Comparison of ENCODE assay signal across 20 cellular contexts in the genomic region with DNA sequence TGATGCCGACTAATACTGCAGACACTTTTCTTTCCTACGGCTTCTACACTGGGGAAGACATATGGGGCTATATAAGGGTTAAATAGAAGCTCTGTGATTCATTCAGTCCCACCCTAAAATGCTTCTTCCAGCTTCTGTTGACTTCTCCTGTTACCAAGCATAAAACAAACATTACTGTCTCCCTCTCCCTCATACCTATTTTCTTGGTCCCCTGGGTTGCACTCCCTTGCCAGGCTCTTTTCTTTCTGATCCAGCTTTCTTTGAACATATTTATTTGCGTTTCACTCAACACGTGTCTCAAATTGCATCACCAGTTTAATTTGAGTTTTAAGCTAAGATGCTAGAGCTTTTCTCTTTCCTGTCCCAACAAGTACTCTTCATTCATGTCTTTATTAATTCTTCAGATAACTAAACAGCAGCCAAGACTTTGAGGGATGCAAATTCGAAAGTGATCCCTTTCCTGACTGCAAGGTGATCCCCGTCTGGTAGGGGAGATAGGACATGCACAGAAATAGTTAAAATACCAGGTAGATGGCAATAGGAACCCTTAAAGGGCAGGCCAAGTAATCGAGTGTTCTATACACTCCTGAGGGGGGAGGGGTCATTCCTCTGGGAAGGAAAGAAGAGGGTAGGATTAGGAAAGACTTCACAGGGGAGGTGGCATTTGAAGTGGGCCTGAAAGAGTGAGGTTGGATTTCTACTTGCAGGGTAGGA.
DNase-seq lines count a peak whose midpoint lies in the region; ATAC-seq and TF ChIP-seq lines count a peak whose summit lies in the region.
"Had no signal": no experiment of that assay in that cellular context is flagged by ENCODE, and none has a peak within 500 bp of the region (broad histone marks: within the 10 kb centered on the region; RNA-seq: fewer than 3 reads in every experiment).

No MANE protein-coding gene starts in this region.

- POLR2A ChIA-PET in CD4-positive, alpha-beta T cell (lab: Charles Lee) = interaction anchor here (0.6 to 1.5 kb wide), 2 partner anchors 203 to 225 kb away, joined by 3 to 4 read pairs; no protein-coding TSS in a partner anchor

- no peak overlapping the region for H3K9ac ChIP-seq in BLaER1
- H3K9ac ChIP-seq in Karpas-422 (ENCODE audit: low read length) = peak overlapping the region; percentile 84
- no peak overlapping the region for H3K9ac ChIP-seq in trophoblast cell (ENCODE audit: low read length)
- H3K9ac ChIP-seq: BLaER1 treated with 17β-estradiol and CSF1 and Interleukin-3, amounts not matched to agents 10 nM and 100 nM had no signal

- H3K18ac ChIP-seq in trophoblast cell (ENCODE audit: low read length) = no peak overlapping the region

- ATAC-seq in HG03469 (IDR thresholded peaks at IDR 0.05; ENCODE audit: unreplicated experiment) (no peak), HG03135 (IDR thresholded peaks at IDR 0.05; ENCODE audit: unreplicated experiment) (no peak)
- no peak for ATAC-seq in CD4-positive, alpha-beta T cell (ENCODE audit: poor library complexity)
- ATAC-seq: left colon had no signal

- no peaks in the 10 kb centered on the region for H3K36me3 Mint-ChIP-seq in CD4-positive, alpha-beta T cell (ENCODE audit: low read depth)
- H3K36me3 Mint-ChIP-seq: natural killer cell; stimulated activated memory B cell treated with anti-CD40 and anti-IgM and Interleukin-4, amounts not matched to agents 10 μg/mL and 1 μg/mL and 100 μg/mL, for 72 hours had no signal

- H3K4me3 ChIP-seq in BLaER1 = no peak overlapping the region
- peak overlapping the region; percentile 62 for H3K4me3 ChIP-seq in Karpas-422 (ENCODE audit: low read length)
- no peak overlapping the region for H3K4me3 ChIP-seq in astrocyte of the spinal cord (ENCODE audit: low read depth, low read length)
- H3K4me3 ChIP-seq in trophoblast cell (ENCODE audit: low read depth, low read length) = no peak overlapping the region
- H3K4me3 ChIP-seq: BLaER1 treated with 17β-estradiol and CSF1 and Interleukin-3, amounts not matched to agents 10 nM and 100 nM; Peyer's patch; right atrium auricular region had no signal

- no peak overlapping the region for H3K27ac Mint-ChIP-seq in CD4-positive, alpha-beta T cell
- H3K27ac Mint-ChIP-seq: activated CD4-positive, alpha-beta T cell treated with anti-CD3 and anti-CD28 coated beads, Interleukin-2, amount 10 ng/mL, durations not matched to agents 7 days and 5 days; natural killer cell; stimulated activated memory B cell treated with anti-CD40 and anti-IgM and Interleukin-4, amounts not matched to agents 10 μg/mL and 1 μg/mL and 100 μg/mL, for 72 hours had no signal

- no peak overlapping the region for H3K14ac ChIP-seq in trophoblast cell (ENCODE audit: low read length)

- H2BK12ac ChIP-seq in trophoblast cell (ENCODE audit: low read length) = no peak overlapping the region

- H2BK5ac ChIP-seq in trophoblast cell (ENCODE audit: low read depth, low read length, poor library complexity) = no peak overlapping the region

- WGBS in trophoblast cell (ENCODE audit: extremely low coverage, insufficient coverage, insufficient read length) = no CpG with 5 or more reads among the region's 7 CpGs

- H3K9me3 Mint-ChIP-seq in CD4-positive, alpha-beta T cell = no peaks in the 10 kb centered on the region
- H3K9me3 Mint-ChIP-seq: natural killer cell; stimulated activated memory B cell treated with anti-CD40 and anti-IgM and Interleukin-4, amounts not matched to agents 10 μg/mL and 1 μg/mL and 100 μg/mL, for 72 hours had no signal

- DNase-seq in Karpas-422 (peak; percentile 92), astrocyte of the spinal cord (ENCODE audit: low read depth, low spot score) (peak; percentile 74), iris pigment epithelial cell (ENCODE audit: low read depth) (peak; percentile 58), trophoblast cell (no peak)
- DNase-seq in CD4-positive, alpha-beta T cell = no peak
- DNase-seq: activated CD4-positive, alpha-beta T cell treated with anti-CD3 and anti-CD28 coated beads, Interleukin-2, amount 10 ng/mL, durations not matched to agents 7 days and 5 days; amygdala; glutamatergic neuron; Kasumi-1; left colon; natural killer cell; NCI-H2227 treated with DMSO at 0.1 percent for 48 hours; stimulated activated CD4-positive, alpha-beta T cell treated with anti-CD3 and anti-CD28 coated beads, Interleukin-4, amount 100 ng/mL, for 1 hour had no signal

- no peak overlapping the region for H2AK5ac ChIP-seq in trophoblast cell (ENCODE audit: low read length)

- H3K4me1 ChIP-seq in BLaER1 = peaks cover 52% of the 10 kb centered on the region
- peaks cover 100% of the 10 kb centered on the region for H3K4me1 ChIP-seq in Karpas-422 (ENCODE audit: low read length)
- peaks cover 7 to 8% of the 10 kb centered on the region in 2 experiments for H3K4me1 ChIP-seq in trophoblast cell (ENCODE audit: control insufficient read depth in 1 of 2, insufficient read depth in 2 of 2, low read length in 2 of 2)
- H3K4me1 ChIP-seq: Peyer's patch had no signal

- CTCF ChIA-PET in CD4-positive, alpha-beta T cell (lab: Charles Lee) = interaction anchor here (1.3 kb wide), 1 partner anchor 106 kb away, joined by 4 read pairs; no protein-coding TSS in a partner anchor

- H3K79me2 ChIP-seq in Karpas-422 (ENCODE audit: low read length) (no peaks in the 10 kb centered on the region), trophoblast cell (ENCODE audit: control insufficient read depth, insufficient read depth, low read length, poor library complexity) (no peaks in the 10 kb centered on the region)

- H2AFZ ChIP-seq in Karpas-422 (ENCODE audit: low read length) (no peak overlapping the region), trophoblast cell (ENCODE audit: insufficient read depth, low read length, poor library complexity) (no peak overlapping the region)

- in situ Hi-C loops in astrocyte of the spinal cord (cut with HindIII; ENCODE audit: low sequenced_read_pairs) = no loop called here

- H3K27me3 ChIP-seq in BLaER1 = no peaks in the 10 kb centered on the region
- H3K27me3 ChIP-seq in Karpas-422 (ENCODE audit: low read length) = no peaks in the 10 kb centered on the region
- no peaks in the 10 kb centered on the region for H3K27me3 ChIP-seq in trophoblast cell (ENCODE audit: insufficient read depth, low read length)
- H3K27me3 ChIP-seq in CD4-positive, alpha-beta T cell (ENCODE audit: control insufficient read depth, insufficient read depth, low read length) = no peaks in the 10 kb centered on the region
- H3K27me3 ChIP-seq: BLaER1 treated with 17β-estradiol and CSF1 and Interleukin-3, amounts not matched to agents 10 nM and 100 nM; Peyer's patch; right atrium auricular region had no signal

- intact Hi-C loops in CD4-positive, alpha-beta T cell (cut with DNase I, micrococcal nuclease) = no loop called here

- H3K9me3 ChIP-seq in BLaER1 (no peaks in the 10 kb centered on the region), Karpas-422 (ENCODE audit: low read length) (no peaks in the 10 kb centered on the region), trophoblast cell (ENCODE audit: insufficient read depth, low read depth, low read length) (no peaks in the 10 kb centered on the region)
- no peaks in the 10 kb centered on the region for H3K9me3 ChIP-seq in CD4-positive, alpha-beta T cell (ENCODE audit: control insufficient read depth, low read length)
- H3K9me3 ChIP-seq: BLaER1 treated with 17β-estradiol and CSF1 and Interleukin-3, amounts not matched to agents 10 nM and 100 nM; Peyer's patch; right atrium auricular region had no signal

- H3K27ac ChIP-seq in BLaER1 (no peak overlapping the region), Karpas-422 (ENCODE audit: low read length) (peak overlapping the region; percentile 97), trophoblast cell (ENCODE audit: low read depth, low read length) (no peak overlapping the region)
- no peak overlapping the region for H3K27ac ChIP-seq in CD4-positive, alpha-beta T cell (ENCODE audit: low read depth, low read length)
- H3K27ac ChIP-seq: BLaER1 treated with 17β-estradiol and CSF1 and Interleukin-3, amounts not matched to agents 10 nM and 100 nM; right atrium auricular region had no signal

- H3K4me2 ChIP-seq in BLaER1 (0 out of 2 replicates have a peak overlapping the region, but pooled peaks have one; percentile 84), Karpas-422 (ENCODE audit: low read depth, low read length, poor library complexity, severe bottlenecking) (peak overlapping the region; percentile 77), trophoblast cell (ENCODE audit: low read length) (no peak overlapping the region)

- H4K12ac ChIP-seq in trophoblast cell (ENCODE audit: low read depth, low read length) = no peak overlapping the region

- no peak overlapping the region for H4K8ac ChIP-seq in trophoblast cell (ENCODE audit: low read depth, low read length)

- no peak overlapping the region for H3K23ac ChIP-seq in trophoblast cell (ENCODE audit: low read length)

- peaks cover 6% of the 10 kb centered on the region for H3K4me1 Mint-ChIP-seq in CD4-positive, alpha-beta T cell (ENCODE audit: low read depth)

- no peak overlapping the region for H2BK120ac ChIP-seq in trophoblast cell (ENCODE audit: insufficient read depth, low read length, poor library complexity)

- TF ChIP-seq CTCF in astrocyte of the spinal cord (IDR thresholded peaks at IDR 0.05; ENCODE audit: low read depth, low read length) = no peak
- TF ChIP-seq CTCF in CD4-positive, alpha-beta T cell (IDR thresholded peaks at IDR 0.05) = no peak

- no peak overlapping the region for H3K4ac ChIP-seq in trophoblast cell (ENCODE audit: low read depth, low read length)

- H3K36me3 ChIP-seq in BLaER1 (no peaks in the 10 kb centered on the region), Karpas-422 (ENCODE audit: insufficient read depth, low read length) (no peaks in the 10 kb centered on the region), trophoblast cell (ENCODE audit: control insufficient read depth in 1 of 2, insufficient read depth in 2 of 2, low read length in 2 of 2) (no peaks in the 10 kb centered on the region)
- H3K36me3 ChIP-seq: BLaER1 treated with 17β-estradiol and CSF1 and Interleukin-3, amounts not matched to agents 10 nM and 100 nM; Peyer's patch; right atrium auricular region had no signal

- H3K27me3 Mint-ChIP-seq in CD4-positive, alpha-beta T cell = no peaks in the 10 kb centered on the region

- no peaks in the 10 kb centered on the region for H3K9me2 ChIP-seq in Karpas-422 (replicated peaks; ENCODE audit: insufficient read depth, low read length)

- H3K4me3 Mint-ChIP-seq in CD4-positive, alpha-beta T cell = no peak overlapping the region
- H3K4me3 Mint-ChIP-seq: activated CD4-positive, alpha-beta T cell treated with anti-CD3 and anti-CD28 coated beads, Interleukin-2, amount 10 ng/mL, durations not matched to agents 7 days and 5 days; natural killer cell; stimulated activated memory B cell treated with anti-CD40 and anti-IgM and Interleukin-4, amounts not matched to agents 10 μg/mL and 1 μg/mL and 100 μg/mL, for 72 hours had no signal

- H3K79me1 ChIP-seq in trophoblast cell (ENCODE audit: low read length) = no peaks in the 10 kb centered on the region

- no peak overlapping the region for H4K91ac ChIP-seq in trophoblast cell (ENCODE audit: low read depth, low read length)

- no peaks in the 10 kb centered on the region for H4K20me1 ChIP-seq in BLaER1
- no peaks in the 10 kb centered on the region for H4K20me1 ChIP-seq in Karpas-422 (ENCODE audit: insufficient read depth, low read depth, low read length)
- H4K20me1 ChIP-seq: BLaER1 treated with 17β-estradiol and CSF1 and Interleukin-3, amounts not matched to agents 10 nM and 100 nM had no signal

Comparison
In these comparisons a context has a peak if more than half of its experiments do, and no peak if none do; other contexts are left out.
1. DNase-seq: peak in Karpas-422 (single experiment), astrocyte of the spinal cord (single experiment) and iris pigment epithelial cell (single experiment); none in trophoblast cell (0 of 2) and CD4-positive, alpha-beta T cell (0 of 10).